7 cellular contexts compared by ENCODE assay signal in the genomic region with DNA sequence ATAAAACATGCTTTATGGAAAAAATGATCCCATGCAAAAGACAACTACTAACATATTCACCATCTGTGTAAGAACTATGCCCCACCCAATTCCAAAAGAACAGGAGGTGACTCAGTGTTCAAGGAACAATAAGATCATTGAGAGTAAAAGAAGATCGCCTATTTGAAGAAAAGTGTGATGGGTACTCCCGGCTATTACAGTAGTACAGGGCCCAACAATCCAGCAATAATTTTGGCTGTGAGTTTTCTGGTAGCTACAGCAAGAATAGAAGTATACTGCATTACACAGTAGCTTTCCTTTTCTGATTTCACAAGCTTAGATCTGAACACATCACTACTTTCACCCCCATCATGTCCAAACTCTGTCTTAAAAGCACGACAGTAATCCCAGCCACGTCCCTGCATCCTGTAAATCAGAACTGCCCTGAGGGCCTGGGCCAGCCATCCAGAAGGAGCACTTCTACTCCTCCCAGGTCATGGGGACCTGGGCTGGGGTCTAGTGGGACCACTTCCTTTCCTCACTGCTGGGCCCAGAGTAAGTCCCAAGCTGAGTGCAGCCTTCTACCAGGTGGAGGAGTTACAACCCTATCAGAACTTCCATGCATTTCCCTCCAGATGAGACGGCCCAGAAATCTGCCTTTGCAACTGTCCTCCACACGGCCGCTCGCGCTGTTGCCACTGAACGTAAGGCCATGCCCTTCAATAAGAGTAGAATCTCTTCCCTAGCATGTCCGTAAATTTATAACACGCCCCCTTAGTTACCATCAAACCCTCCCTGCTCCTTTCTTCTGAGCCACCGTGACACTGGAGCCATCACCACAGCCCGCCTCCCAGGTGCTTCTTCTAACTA. TPM values are rescaled to one million over a fixed set of nuclear protein-coding genes. Genes with fewer than 3 reads are reported as not detected.
DNase-seq lines count a peak whose midpoint lies in the region; ATAC-seq and TF ChIP-seq lines count a peak whose summit lies in the region.

No MANE protein-coding gene starts in this region.

- CTCF ChIA-PET in T-cell (lab: Charles Lee): no interaction called here

- intact Hi-C loops in sigmoid colon (cut with DNase I): no loop called here

- H3K9ac ChIP-seq in fibroblast of lung (ENCODE audit: insufficient read depth, low read length): no peak overlapping the region

- peak; percentile 66 for DNase-seq in HPDE6-E6E7 (ENCODE audit: extremely low spot score)
- peak in 3 of 34 experiments; percentile 14 to 49 (median 30) for DNase-seq in T-cell
- peak; percentile 70 to 94 for DNase-seq in fibroblast of lung (ENCODE audit: low read depth in 2 of 2)
- no peak for DNase-seq in sigmoid colon
- DNase-seq in OCI-M2 (lab: John Stamatoyannopoulos, UW; ENCODE audit: unreplicated experiment): no peak
- no peak for DNase-seq in SKM-1 treated with dmso at 0.1 percent for 144 hours (lab: John Stamatoyannopoulos, UW; ENCODE audit: unreplicated experiment)

- H3K4me1 ChIP-seq in fibroblast of lung (ENCODE audit: control insufficient read depth, extremely low read depth, insufficient read depth, low read length) (peaks cover 22% of the 10 kb centered on the region), sigmoid colon (peaks cover 0 to 87% (median 80%) of the 10 kb centered on the region in 4 donors)

- H4K20me1 ChIP-seq in fibroblast of lung (ENCODE audit: control insufficient read depth, extremely low read depth, insufficient read depth, low read length): no peaks in the 10 kb centered on the region

- peak overlapping the region; percentile 96 for H3K27ac Mint-ChIP-seq in T-cell

- POLR2A ChIA-PET in T-cell (lab: Charles Lee): no interaction called here

- TF ChIP-seq EP300 in sigmoid colon (IDR thresholded peaks at IDR 0.05): no peak

- H3K4me1 Mint-ChIP-seq in T-cell: peaks cover 85 to 87% (median 86%) of the 10 kb centered on the region in 3 donors

- peak overlapping the region in 2 of 4 experiments; percentile 5 to 11 for H3K4me3 ChIP-seq in fibroblast of lung (replicated peaks in 1 of 4; ENCODE audit: control extremely low read depth in 1 of 4, insufficient read depth in 1 of 4, low read depth in 3 of 4, low read length in 4 of 4)
- no peak overlapping the region for H3K4me3 ChIP-seq in sigmoid colon

- peak overlapping the region; percentile 76 for H3K4me2 ChIP-seq in fibroblast of lung (ENCODE audit: extremely low read depth, insufficient read depth, low read length)

- H3K79me2 ChIP-seq in fibroblast of lung (ENCODE audit: control insufficient read depth, insufficient read depth, low read length): peaks cover 78% of the 10 kb centered on the region

- TF ChIP-seq POLR2A in sigmoid colon (IDR thresholded peaks at IDR 0.05): no peak

- H3K9me3 Mint-ChIP-seq in T-cell: no peaks in the 10 kb centered on the region

- ATAC-seq in T-cell (replicated peaks in 1 of 4): peak in 1 of 4 experiments; percentile 11
- ATAC-seq in HG03097 (IDR thresholded peaks at IDR 0.05; ENCODE audit: low FRiP score, unreplicated experiment): no peak

- H3K36me3 Mint-ChIP-seq in T-cell: peaks cover 7% of the 10 kb centered on the region

- WGBS in sigmoid colon, 2 donors: 58% methylated on average over 14 of the region's 14 CpGs

- no peaks in the 10 kb centered on the region for H3K27me3 Mint-ChIP-seq in T-cell

- H3K9me3 ChIP-seq in fibroblast of lung (ENCODE audit: control insufficient read depth, insufficient read depth, low read depth, low read length) (no peaks in the 10 kb centered on the region), sigmoid colon (no peaks in the 10 kb centered on the region)

- H3K36me3 ChIP-seq in fibroblast of lung (ENCODE audit: control insufficient read depth, insufficient read depth, low read length): no peaks in the 10 kb centered on the region
- peaks cover 0 to 2% (median 0%) of the 10 kb centered on the region in 4 donors for H3K36me3 ChIP-seq in sigmoid colon

- no peak overlapping the region for H2AFZ ChIP-seq in fibroblast of lung (ENCODE audit: low read length)

- H3K27ac ChIP-seq in fibroblast of lung (ENCODE audit: insufficient read depth, low read length) (peak overlapping the region; percentile 98), sigmoid colon (peak overlapping the region; percentile 93 to 95 (median 94))

- TF ChIP-seq CTCF in fibroblast of lung (conservative IDR thresholded peaks at IDR 0.05 in 1 of 2, IDR thresholded peaks at IDR 0.05 in 1 of 2; ENCODE audit: low read depth in 1 of 2, low read length in 2 of 2): no peak
- TF ChIP-seq CTCF in sigmoid colon (IDR thresholded peaks at IDR 0.05): no peak

- H3K27me3 ChIP-seq in fibroblast of lung (ENCODE audit: control insufficient read depth, insufficient read depth, low read length) (no peaks in the 10 kb centered on the region), sigmoid colon (no peaks in the 10 kb centered on the region)

- H3K4me3 Mint-ChIP-seq in T-cell: peak overlapping the region; percentile 64 to 88 (median 73)

RNA-seq across cellular contexts. Expression of gene ESYT2, which starts 7.9 kb away (rescaled TPM):
- 100 to 1,000 TPM in 4 of 5 donors, 10 to 100 TPM in 1; 99.0 to 122 (median 116) TPM for total RNA-seq in T-cell
- 83.0 and 93.0 TPM in 2 replicates for total RNA-seq in fibroblast of lung
- 42.7 and 66.0 TPM in 2 replicates for polyA plus RNA-seq in fibroblast of lung
- 35.8 and 50.3 TPM in 2 replicates for polyA plus RNA-seq in fibroblast of lung (2012)
- 27.9 and 68.7 TPM in 2 replicates for polyA minus RNA-seq in fibroblast of lung (ENCODE audit: low replicate concordance)
- total RNA-seq in sigmoid colon: 100 to 1,000 TPM; 105 to 127 (median 119) TPM
- polyA plus RNA-seq in sigmoid colon: 10 to 100 TPM in 2 of 3 donors, 1 to 10 TPM in 1; 6.9 to 38.6 (median 11.4) TPM

RNA-seq across cellular contexts. Expression of gene DYNC2I1, which starts 35.0 kb away (rescaled TPM):
- 10 to 100 TPM; 12.7 to 20.6 (median 15.1) TPM for total RNA-seq in T-cell
- total RNA-seq in fibroblast of lung: 4.9 and 8.3 TPM in 2 replicates
- 5.1 and 8.5 TPM in 2 replicates for polyA plus RNA-seq in fibroblast of lung
- polyA plus RNA-seq in fibroblast of lung (2012): 7.9 and 10.4 TPM in 2 replicates
- 1.8 and 7.1 TPM in 2 replicates for polyA minus RNA-seq in fibroblast of lung (ENCODE audit: low replicate concordance)
- 10 to 100 TPM; 22.1 to 35.3 (median 26.9) TPM for total RNA-seq in sigmoid colon
- 100 to 1,000 TPM in 1 of 3 donors, 1 to 10 TPM in 2; 8.7 to 107 (median 9.6) TPM for polyA plus RNA-seq in sigmoid colon

Comparison
In these comparisons a context has a peak if more than half of its experiments do, and no peak if none do; other contexts are left out.
1. DNase-seq: peak in HPDE6-E6E7 (single experiment) and fibroblast of lung (2 of 2); none in sigmoid colon (single experiment), OCI-M2 (single experiment) and SKM-1 treated with dmso at 0.1 percent for 144 hours (single experiment).